ENCODE assay signal across 8 cellular contexts in genomic region chr1:204398197-204399125, GRCh38. TPM values are rescaled to one million over a fixed set of nuclear protein-coding genes. Genes with fewer than 3 reads are reported as not detected.
DNase-seq lines count a peak whose midpoint lies in the region; ATAC-seq and TF ChIP-seq lines count a peak whose summit lies in the region.

No MANE protein-coding gene starts in this region.

- BruUV-seq in HCT116 (replicated peaks; lab: Mats Ljungman, UMichigan) = no TSS peak

- H3K9me2 ChIP-seq in HCT116 (ENCODE audit: insufficient read depth) = no peaks in the 10 kb centered on the region

- H3K36me3 ChIP-seq in HCT116 (ENCODE audit: control insufficient read depth in 1 of 2, insufficient read depth in 2 of 2, low read length in 2 of 2) = peaks cover 6 to 9% of the 10 kb centered on the region in 2 experiments; a peak in 3 of 4 replicates
- H3K36me3 ChIP-seq in SJCRH30 = peaks cover 41% of the 10 kb centered on the region
- peaks cover 0 to 27% of the 10 kb centered on the region in 2 donors for H3K36me3 ChIP-seq in adrenal gland (replicated peaks in 1 of 2)
- H3K36me3 ChIP-seq in left ventricle myocardium inferior = peaks cover 43% of the 10 kb centered on the region

- TF ChIP-seq RAD21 in HCT116 (IDR thresholded peaks at IDR 0.05; ENCODE audit: low read depth) = peak; percentile 81

- no peak overlapping the region for H3K9ac ChIP-seq in HCT116 (ENCODE audit: low read length)

- intact Hi-C loops in HCT116 (cut with micrococcal nuclease) = loop anchor here (1.0 to 10.0 kb wide), 2 partner anchors 236 to 534 kb away; partner anchors contain the start of gene SNRPE
- intact Hi-C loops in adrenal gland (cut with DNase I) = no loop called here
- intact Hi-C loops in left ventricle myocardium inferior (cut with micrococcal nuclease) = loop anchor here (10.0 kb wide), 1 partner anchor 234 kb away; the partner anchor contains the start of gene REN

- no peaks in the 10 kb centered on the region; the same call in 1 of the 2 replicates for H4K20me1 ChIP-seq in HCT116 (ENCODE audit: insufficient read depth)

- DNase-seq in G401 (ENCODE audit: low spot score) (peak; percentile 88), HCT116 (ENCODE audit: low read depth, low spot score) (peak; percentile 82), NCI-H1105 (lab: John Stamatoyannopoulos, UW) (peak; percentile 84), SJCRH30 (peak; percentile 87 to 94), adrenal gland (peak in 6 of 7 donors; percentile 61 to 82 (median 68)), left ventricle myocardium inferior (no peak), renal cortical epithelial cell (ENCODE audit: low read depth) (peak; percentile 94)

- H3K27me3 ChIP-seq in HCT116 (ENCODE audit: insufficient read depth, low read length) (no peaks in the 10 kb centered on the region), SJCRH30 (no peaks in the 10 kb centered on the region), adrenal gland (no peaks in the 10 kb centered on the region), left ventricle myocardium inferior (ENCODE audit: low read depth) (no peaks in the 10 kb centered on the region)

- in situ Hi-C loops in G401 (cut with HindIII; ENCODE audit: low sequenced_read_pairs) = no loop called here

- RAD21 ChIA-PET in HCT116 (lab: Charles Lee; ENCODE audit: low non-redundant PET in 1 of 2, low total read pairs in 2 of 2, uncharacterized antibody in 2 of 2, unreplicated experiment in 2 of 2) = interaction anchor here (0.8 to 1.6 kb wide), 7 partner anchors 20 to 409 kb away, joined by 3 to 6 read pairs (median 3); partner anchors contain the start of gene GOLT1A (in 1 of the 2)

- TF ChIP-seq CTCF in HCT116 (IDR thresholded peaks at IDR 0.05 in 2 of 3, conservative IDR thresholded peaks at IDR 0.05 in 1 of 3; ENCODE audit: borderline replicate concordance in 1 of 3, insufficient read depth in 1 of 3, low read depth in 2 of 3, low read length in 2 of 3) = peak; percentile 86 to 93 (median 87)
- peak; percentile 66 to 81 (median 70) for TF ChIP-seq CTCF in adrenal gland (IDR thresholded peaks at IDR 0.05)
- peak; percentile 87 for TF ChIP-seq CTCF in left ventricle myocardium inferior (IDR thresholded peaks at IDR 0.05; ENCODE audit: borderline replicate concordance)

- TF ChIP-seq POLR2A in HCT116 (IDR thresholded peaks at IDR 0.05; ENCODE audit: borderline replicate concordance, extremely low read depth, insufficient read depth, insufficient read length) (no peak), adrenal gland (IDR thresholded peaks at IDR 0.05) (no peak)

- H3K4me3 ChIP-seq in HCT116 (replicated peaks in 1 of 2; ENCODE audit: low read depth in 1 of 2, low read length in 2 of 2) = no peak overlapping the region
- H3K4me3 ChIP-seq in SJCRH30 = no peak overlapping the region
- H3K4me3 ChIP-seq in adrenal gland = no peak overlapping the region
- no peak overlapping the region for H3K4me3 ChIP-seq in left ventricle myocardium inferior

- peaks cover 22% of the 10 kb centered on the region for H3K79me2 ChIP-seq in HCT116 (ENCODE audit: insufficient read depth, low read length)

- H2AFZ ChIP-seq in HCT116 (ENCODE audit: low read depth, low read length, poor library complexity, severe bottlenecking) = no peak overlapping the region

- H3K4me2 ChIP-seq in HCT116 (ENCODE audit: low read length) = no peak overlapping the region

- POLR2A ChIA-PET in HCT116 (lab: Charles Lee) = interaction anchor here (0.9 to 2.0 kb wide), 8 partner anchors 9 to 185 kb away, joined by 3 to 9 read pairs (median 4); partner anchors contain the start of gene GOLT1A

- CTCF ChIA-PET in HCT116 (lab: Charles Lee) = interaction anchor here (0.6 to 2.9 kb wide), 43 partner anchors 9 to 540 kb away, joined by 3 to 31 read pairs (median 5); partner anchors contain the start of genes ETNK2, GOLT1A, MDM4 and PLEKHA6

- WGBS in adrenal gland, 4 donors = 64 to 80% (median 67%) methylated on average over 6 to 7 of the region's 7 CpGs

- no peak overlapping the region; the same call in 1 of the 2 replicates for H3K27ac ChIP-seq in HCT116 (ENCODE audit: low read depth, low read length)
- no peak overlapping the region for H3K27ac ChIP-seq in SJCRH30
- no peak overlapping the region for H3K27ac ChIP-seq in adrenal gland
- H3K27ac ChIP-seq in left ventricle myocardium inferior (replicated peaks) = no peak overlapping the region

- H3K4me1 ChIP-seq in HCT116 (ENCODE audit: control insufficient read depth in 1 of 2, insufficient read depth in 2 of 2, low read length in 2 of 2) (peaks cover 0 to 6% of the 10 kb centered on the region in 2 experiments; a peak in 2 of 4 replicates), SJCRH30 (no peaks in the 10 kb centered on the region), adrenal gland (replicated peaks in 1 of 2) (no peaks in the 10 kb centered on the region), left ventricle myocardium inferior (peaks cover 4% of the 10 kb centered on the region)

- ATAC-seq in HCT116 (peak; percentile 99), GM19455 (IDR thresholded peaks at IDR 0.05; ENCODE audit: unreplicated experiment) (no peak)

- H3K9me3 ChIP-seq in HCT116 (ENCODE audit: control insufficient read depth in 1 of 2, insufficient read depth in 1 of 2, low read depth in 1 of 2, low read length in 2 of 2) = no peaks in the 10 kb centered on the region
- no peaks in the 10 kb centered on the region; the same call in 1 of the 2 replicates for H3K9me3 ChIP-seq in SJCRH30 (replicated peaks)
- no peaks in the 10 kb centered on the region for H3K9me3 ChIP-seq in adrenal gland (replicated peaks in 1 of 3)
- H3K9me3 ChIP-seq in left ventricle myocardium inferior (replicated peaks) = no peaks in the 10 kb centered on the region

TF ChIP-seq in HCT116, 20 proteins besides CTCF, POLR2A, EP300 and RAD21 (continues in another document):
- TF ChIP-seq EGR1 (IDR thresholded peaks at IDR 0.05; ENCODE audit: low read depth) (no peak), ZNF274 (IDR thresholded peaks at IDR 0.05; ENCODE audit: low read depth, low read length) (no peak), CBX3 (IDR thresholded peaks at IDR 0.05; ENCODE audit: low read depth) (peak; percentile 67; the same call in 1 of the 2 replicates), SP1 (IDR thresholded peaks at IDR 0.05; ENCODE audit: low read depth) (peak; percentile 22; the same call in 1 of the 2 replicates), EZH2phosphoT487 (IDR thresholded peaks at IDR 0.05; ENCODE audit: borderline replicate concordance) (no peak), ATF3 (IDR thresholded peaks at IDR 0.05) (no peak), CEBPB (IDR thresholded peaks at IDR 0.05; ENCODE audit: low read depth) (0 out of 2 replicates have a peak, but pooled peaks have one; percentile 7), SIN3A (IDR thresholded peaks at IDR 0.05; ENCODE audit: low read depth) (no peak), POLR2AphosphoS5 (IDR thresholded peaks at IDR 0.05; ENCODE audit: low read depth, low read length) (peak; percentile 40), ELF1 (IDR thresholded peaks at IDR 0.05; ENCODE audit: borderline replicate concordance, low read depth) (no peak), SRF (IDR thresholded peaks at IDR 0.05; ENCODE audit: low read depth) (peak; percentile 56; the same call in 1 of the 2 replicates), TCF7L2 (IDR thresholded peaks at IDR 0.05; ENCODE audit: borderline replicate concordance, extremely low read depth, insufficient read depth, insufficient read length) (no peak)
- TF ChIP-seq, protein P1, sequence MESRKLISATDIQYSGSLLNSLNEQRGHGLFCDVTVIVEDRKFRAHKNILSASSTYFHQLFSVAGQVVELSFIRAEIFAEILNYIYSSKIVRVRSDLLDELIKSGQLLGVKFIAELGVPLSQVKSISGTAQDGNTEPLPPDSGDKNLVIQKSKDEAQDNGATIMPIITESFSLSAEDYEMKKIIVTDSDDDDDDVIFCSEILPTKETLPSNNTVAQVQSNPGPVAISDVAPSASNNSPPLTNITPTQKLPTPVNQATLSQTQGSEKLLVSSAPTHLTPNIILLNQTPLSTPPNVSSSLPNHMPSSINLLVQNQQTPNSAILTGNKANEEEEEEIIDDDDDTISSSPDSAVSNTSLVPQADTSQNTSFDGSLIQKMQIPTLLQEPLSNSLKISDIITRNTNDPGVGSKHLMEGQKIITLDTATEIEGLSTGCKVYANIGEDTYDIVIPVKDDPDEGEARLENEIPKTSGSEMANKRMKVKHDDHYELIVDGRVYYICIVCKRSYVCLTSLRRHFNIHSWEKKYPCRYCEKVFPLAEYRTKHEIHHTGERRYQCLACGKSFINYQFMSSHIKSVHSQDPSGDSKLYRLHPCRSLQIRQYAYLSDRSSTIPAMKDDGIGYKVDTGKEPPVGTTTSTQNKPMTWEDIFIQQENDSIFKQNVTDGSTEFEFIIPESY (IDR thresholded peaks at IDR 0.05; ENCODE audit: extremely low read depth, insufficient replicate concordance, low read length) = no peak

RNA-seq across cellular contexts. Expression of gene PPP1R15B, which starts 13.2 kb away (rescaled TPM):
- total RNA-seq in G401 (2014; rRNA removed; shearing (Covaris generic)) = 16.4 and 30.7 TPM in 2 replicates
- 69.3 TPM for total RNA-seq in HCT116 (2021; ENCODE audit: unreplicated experiment)
- 22.4 and 25.6 TPM in 2 replicates for polyA plus RNA-seq in HCT116 (2012)
- 67.6 and 71.4 TPM in 2 replicates for total RNA-seq in SJCRH30 (2014; rRNA removed; shearing (Covaris generic))
- 10 to 100 TPM; 31.8 to 58.9 (median 45.4) TPM for total RNA-seq in adrenal gland
- 10 to 100 TPM in 1 of 3 donors, 1 to 10 TPM in 2; 6.8 to 29.9 (median 8.6) TPM for polyA plus RNA-seq in adrenal gland
- total RNA-seq in left ventricle myocardium inferior = 20.5 TPM
- 34.9 and 46.9 TPM in 2 replicates for total RNA-seq in renal cortical epithelial cell

RNA-seq across cellular contexts. Expression of gene PLEKHA6, which starts 38.7 kb away (rescaled TPM):
- not detected in 2 replicates for total RNA-seq in G401 (2014; rRNA removed; shearing (Covaris generic))
- total RNA-seq in HCT116 (2021; ENCODE audit: unreplicated experiment) = 13.1 TPM
- polyA plus RNA-seq in HCT116 (2012) = 8.6 and 9.1 TPM in 2 replicates
- total RNA-seq in SJCRH30 (2014; rRNA removed; shearing (Covaris generic)) = 1.2 and 1.5 TPM in 2 replicates
- total RNA-seq in adrenal gland = 10 to 100 TPM in 1 of 8 donors, 1 to 10 TPM in 7; 2.2 to 13.8 (median 5.8) TPM
- polyA plus RNA-seq in adrenal gland = 10 to 100 TPM in 1 of 3 donors, 1 to 10 TPM in 2; 3.0 to 12.8 (median 3.6) TPM
- 28.8 TPM for total RNA-seq in left ventricle myocardium inferior
- 16.7 and 26.8 TPM in 2 replicates for total RNA-seq in renal cortical epithelial cell

Comparison
In these comparisons a context has a peak if more than half of its experiments do, and no peak if none do; other contexts are left out.
1. intact Hi-C loops: an anchor here in HCT116 (1.0 to 10.0 kb wide) and left ventricle myocardium inferior (10.0 kb wide); none called in adrenal gland.